11 cellular contexts compared by ENCODE assay signal in genomic region chr12:56335527-56335926, GRCh38. TPM values are rescaled to one million over a fixed set of nuclear protein-coding genes. Genes with fewer than 3 reads are reported as not detected.
"Had no signal": no experiment of that assay in that cellular context is flagged by ENCODE, and none has a peak within 500 bp of the region (broad histone marks: within the 10 kb centered on the region; RNA-seq: fewer than 3 reads in every experiment).

No MANE protein-coding gene starts in this region.

RNA-seq across cellular contexts. Expression of gene IL23A, which starts 3.2 kb away (rescaled TPM):
- total RNA-seq: ascending aorta, Right ventricle myocardium inferior had no signal
- polyA plus RNA-seq: cardiac muscle cell had no signal

RNA-seq across cellular contexts. Expression of gene APOF, which starts 27.1 kb away (rescaled TPM):
- total RNA-seq: activated CD4-positive, alpha-beta T cell treated with anti-CD3 and anti-CD28 coated beads, Interleukin-2, amount 10 ng/mL, durations not matched to agents 24 days and 14 days; activated naive CD4-positive, alpha-beta T cell treated with anti-CD3 and anti-CD28 coated beads for 36 hours; activated naive CD8-positive, alpha-beta T cell treated with anti-CD3 and anti-CD28 coated beads for 36 hours; activated T-helper 1 cell treated with anti-CD3 and anti-CD28 coated beads, Interleukin-12 subunit alpha, Interleukin-12 subunit beta, Interleukin-2, Interleukin-4 antibody, amounts not matched to agents 30 ng/mL and 10 ng/mL and 1 ng/mL, durations not matched to agents 14 hours and 24 hours and 36 hours; ascending aorta; cardiac muscle cell; LHCN-M2; PC-9; Right ventricle myocardium inferior; SK-MEL-5; T-helper 2 cell treated with Interferon-gamma antibody and Interleukin-4, amounts not matched to agents 100 ng/mL and 5 ng/mL, for 36 hours had no signal
- polyA plus RNA-seq: cardiac muscle cell had no signal
